In genomic region chr2:216011320-216011849, GRCh38 we compare ENCODE assay signal across 15 cellular contexts. TPM values are rescaled to one million over a fixed set of nuclear protein-coding genes. Genes with fewer than 3 reads are reported as not detected.
DNase-seq lines count a peak whose midpoint lies in the region; ATAC-seq, FAIRE-seq and TF ChIP-seq lines count a peak whose summit lies in the region.
"Had no signal": no experiment of that assay in that cellular context is flagged by ENCODE, and none has a peak within 500 bp of the region (broad histone marks: within the 10 kb centered on the region; RNA-seq: fewer than 3 reads in every experiment).

No MANE protein-coding gene starts in this region.

- dilution Hi-C loops in keratinocyte (cut with MboI; ENCODE audit: extremely low pct_ligation_motif_present, low sequenced_read_pairs) = no loop called here

- no peaks in the 10 kb centered on the region for H3K36me3 Mint-ChIP-seq in natural killer cell
- H3K36me3 Mint-ChIP-seq in natural killer cell treated with Interleukin-12 subunit alpha and Interleukin-12 subunit beta and Interleukin-15 and Interleukin-18, amount 100 ng/mL, for 72 hours = no peaks in the 10 kb centered on the region
- H3K36me3 Mint-ChIP-seq in neural progenitor cell = peaks cover 3% of the 10 kb centered on the region
- H3K36me3 Mint-ChIP-seq: CD8-positive, alpha-beta T cell had no signal

- CTCF ChIA-PET in GM12878 (lab: Yijun Ruan, JAX) = interaction anchor here (1.1 to 10.4 kb wide), 13 partner anchors 10 to 129 kb away, joined by 3 to 138 read pairs (median 5); no protein-coding TSS in a partner anchor

- H4K20me1 ChIP-seq in GM12878 (ENCODE audit: control insufficient read depth, insufficient read depth) (no peaks in the 10 kb centered on the region), keratinocyte (ENCODE audit: control insufficient read depth, extremely low read depth, insufficient read depth, low read length) (no peaks in the 10 kb centered on the region), neural progenitor cell (ENCODE audit: low read depth) (peaks cover 7% of the 10 kb centered on the region)

- WGBS in GM12878 (ENCODE audit: insufficient coverage, insufficient replicate concordance, low lambda C conversion rate, missing lambda C conversion rate) = 14% methylated on average over 2 of the region's 2 CpGs

- peak overlapping the region; percentile 91 for H3K4me3 Mint-ChIP-seq in natural killer cell
- no peak overlapping the region for H3K4me3 Mint-ChIP-seq in natural killer cell treated with Interleukin-12 subunit alpha and Interleukin-12 subunit beta and Interleukin-15 and Interleukin-18, amount 100 ng/mL, for 72 hours
- H3K4me3 Mint-ChIP-seq in neural progenitor cell = no peak overlapping the region

- H3K27ac ChIP-seq in GM12878 (ENCODE audit: control insufficient read depth, insufficient read depth) (peak overlapping the region; percentile 93), keratinocyte (ENCODE audit: control insufficient read depth, insufficient read depth, low read length) (peak overlapping the region; percentile 97), neural progenitor cell (no peak overlapping the region)

- H3K4me3 ChIP-seq in GM12878 = peak overlapping the region; percentile 94
- peak overlapping the region; percentile 67 to 99 (median 96) for H3K4me3 ChIP-seq in keratinocyte (ENCODE audit: control insufficient read depth in 2 of 3, extremely low read depth in 1 of 3, insufficient read depth in 2 of 3, low read depth in 1 of 3, low read length in 3 of 3)
- H3K4me3 ChIP-seq in neural progenitor cell = no peak overlapping the region

- peaks cover 8% of the 10 kb centered on the region for H3F3A ChIP-seq in neural progenitor cell (ENCODE audit: low read depth)

- BruUV-seq in GM12878 (replicated peaks; lab: Mats Ljungman, UMichigan) = no TSS peak

- intact Hi-C loops in natural killer cell (cut with micrococcal nuclease) (no loop called here), GM12878 (cut with micrococcal nuclease; ENCODE audit: unreplicated experiment) (no loop called here)

- in situ Hi-C loops in GM12878 (cut with MboI) = no loop called here

- H3K36me3 ChIP-seq in GM12878 (ENCODE audit: control insufficient read depth in 2 of 2, insufficient read depth in 2 of 2, low read length in 1 of 2) (no peaks in the 10 kb centered on the region), keratinocyte (ENCODE audit: control insufficient read depth in 2 of 2, extremely low read depth in 1 of 2, insufficient read depth in 2 of 2, low read length in 2 of 2) (no peaks in the 10 kb centered on the region), neural progenitor cell (no peaks in the 10 kb centered on the region)

- TF ChIP-seq RAD21 in GM12878 (IDR thresholded peaks at IDR 0.05; ENCODE audit: insufficient read depth, low read depth, low read length) = no peak

- no peak for TF ChIP-seq EP300 in GM12878 (IDR thresholded peaks at IDR 0.05; ENCODE audit: borderline replicate concordance in 1 of 2, control insufficient read depth in 1 of 2, low read depth in 2 of 2, low read length in 2 of 2)

- RAD21 ChIA-PET in GM12878 (lab: Charles Lee; ENCODE audit: unreplicated experiment) = interaction anchor here (0.5 to 3.6 kb wide), 11 partner anchors 9 to 103 kb away, joined by 3 to 26 read pairs (median 5); no protein-coding TSS in a partner anchor

- H3K27me3 ChIP-seq in GM12878 (replicated peaks in 1 of 2; ENCODE audit: control insufficient read depth in 2 of 2, insufficient read depth in 2 of 2, low read length in 1 of 2) (no peaks in the 10 kb centered on the region), keratinocyte (ENCODE audit: control insufficient read depth, extremely low read depth, insufficient read depth, low read length) (no peaks in the 10 kb centered on the region), neural progenitor cell (no peaks in the 10 kb centered on the region)

- H3K9me3 ChIP-seq in GM12878 (replicated peaks; ENCODE audit: control insufficient read depth, insufficient read depth, low read length) (no peaks in the 10 kb centered on the region; the same call in 2 of the 3 replicates), keratinocyte (ENCODE audit: control insufficient read depth, low read depth, low read length) (no peaks in the 10 kb centered on the region), neural progenitor cell (ENCODE audit: low read depth) (no peaks in the 10 kb centered on the region)

- no peak overlapping the region for H3K27ac Mint-ChIP-seq in natural killer cell
- H3K27ac Mint-ChIP-seq in natural killer cell treated with Interleukin-12 subunit alpha and Interleukin-12 subunit beta and Interleukin-15 and Interleukin-18, amount 100 ng/mL, for 72 hours = peak overlapping the region in 1 of 2 donors; percentile 3
- no peak overlapping the region for H3K27ac Mint-ChIP-seq in neural progenitor cell
- H3K27ac Mint-ChIP-seq: activated CD4-positive, alpha-beta memory T cell treated with anti-CD3 and anti-CD28 coated beads, Interleukin-2, amount 10 ng/mL, durations not matched to agents 7 days and 5 days; CD8-positive, alpha-beta T cell had no signal

- H3K9me1 ChIP-seq in keratinocyte (ENCODE audit: control insufficient read depth, extremely low read depth, insufficient read depth, low read length) = no peaks in the 10 kb centered on the region

- no peaks in the 10 kb centered on the region for H3K9me3 Mint-ChIP-seq in natural killer cell
- H3K9me3 Mint-ChIP-seq in natural killer cell treated with Interleukin-12 subunit alpha and Interleukin-12 subunit beta and Interleukin-15 and Interleukin-18, amount 100 ng/mL, for 72 hours = no peaks in the 10 kb centered on the region
- no peaks in the 10 kb centered on the region for H3K9me3 Mint-ChIP-seq in neural progenitor cell
- H3K9me3 Mint-ChIP-seq: activated CD4-positive, alpha-beta memory T cell treated with anti-CD3 and anti-CD28 coated beads, Interleukin-2, amount 10 ng/mL, durations not matched to agents 7 days and 5 days; CD8-positive, alpha-beta T cell had no signal

- H3K4me1 Mint-ChIP-seq in natural killer cell = peaks cover 40 to 42% of the 10 kb centered on the region in 2 donors
- H3K4me1 Mint-ChIP-seq in natural killer cell treated with Interleukin-12 subunit alpha and Interleukin-12 subunit beta and Interleukin-15 and Interleukin-18, amount 100 ng/mL, for 72 hours (ENCODE audit: low read depth in 2 of 2) = peaks cover 35 to 51% of the 10 kb centered on the region in 2 donors
- H3K4me1 Mint-ChIP-seq in neural progenitor cell = peaks cover 21% of the 10 kb centered on the region

- H3K9ac ChIP-seq in GM12878 (ENCODE audit: control insufficient read depth, insufficient read depth, low read length) (peak overlapping the region; percentile 95), keratinocyte (ENCODE audit: control insufficient read depth, extremely low read depth, insufficient read depth, low read length) (peak overlapping the region; percentile 92), neural progenitor cell (no peak overlapping the region)

- no peak for TF ChIP-seq POLR2A in GM12878 (IDR thresholded peaks at IDR 0.05; ENCODE audit: low read depth, low read length)

- H3K4me1 ChIP-seq in GM12878 (ENCODE audit: control insufficient read depth, insufficient read depth, low read length) = peaks cover 28% of the 10 kb centered on the region
- H3K4me1 ChIP-seq in keratinocyte (ENCODE audit: control insufficient read depth, extremely low read depth, insufficient read depth, low read length) = peaks cover 21% of the 10 kb centered on the region
- H3K4me1 ChIP-seq in neural progenitor cell = peaks cover 19% of the 10 kb centered on the region

- H3K79me2 ChIP-seq in GM12878 (ENCODE audit: control insufficient read depth, insufficient read depth, low read length) (peaks cover 64% of the 10 kb centered on the region), keratinocyte (ENCODE audit: control insufficient read depth, insufficient read depth, low read length) (peaks cover 45% of the 10 kb centered on the region), neural progenitor cell (ENCODE audit: low read depth) (peaks cover 42% of the 10 kb centered on the region)

- FAIRE-seq in GM12878 (lab: Jason Lieb, UNC) = no peak
- no peak for FAIRE-seq in keratinocyte (lab: Jason Lieb, UNC)
- FAIRE-seq: GM18507, TTC549 had no signal

- ATAC-seq in natural killer cell (no peak), GM12878 (no peak), GM18517 (IDR thresholded peaks at IDR 0.05; ENCODE audit: unreplicated experiment) (no peak), HG02884 (IDR thresholded peaks at IDR 0.05; ENCODE audit: unreplicated experiment) (no peak)
- ATAC-seq in natural killer cell treated with Interleukin-12 subunit alpha and Interleukin-12 subunit beta and Interleukin-15 and Interleukin-18, amount 100 ng/mL, for 72 hours = no peak
- ATAC-seq: CD8-positive, alpha-beta T cell had no signal

- SMC1A ChIA-PET in GM12878 (lab: Charles Lee; ENCODE audit: uncharacterized antibody, unreplicated experiment) = interaction anchor here (0.6 to 2.7 kb wide), 18 partner anchors 9 to 1201 kb away, joined by 3 to 28 read pairs (median 6); partner anchors contain the start of gene XRCC5

- no peak overlapping the region for H2AFZ ChIP-seq in GM12878 (ENCODE audit: control insufficient read depth, low read depth, low read length)
- no peak overlapping the region for H2AFZ ChIP-seq in keratinocyte (ENCODE audit: control insufficient read depth, low read length)
- no peak overlapping the region for H2AFZ ChIP-seq in neural progenitor cell (replicated peaks)

- POLR2A ChIA-PET in GM12878 (lab: Charles Lee) = interaction anchor here (0.7 to 2.7 kb wide), 7 partner anchors 10 to 72 kb away, joined by 3 to 24 read pairs (median 4); no protein-coding TSS in a partner anchor

- H3K4me2 ChIP-seq in GM12878 (ENCODE audit: control insufficient read depth, insufficient read depth) (peak overlapping the region; percentile 78), keratinocyte (ENCODE audit: control insufficient read depth, extremely low read depth, insufficient read depth, low read depth, low read length) (peak overlapping the region; percentile 90), neural progenitor cell (no peak overlapping the region)

- no peaks in the 10 kb centered on the region for H3K27me3 Mint-ChIP-seq in natural killer cell (ENCODE audit: low read depth in 2 of 2)
- H3K27me3 Mint-ChIP-seq in natural killer cell treated with Interleukin-12 subunit alpha and Interleukin-12 subunit beta and Interleukin-15 and Interleukin-18, amount 100 ng/mL, for 72 hours = no peaks in the 10 kb centered on the region
- H3K27me3 Mint-ChIP-seq in neural progenitor cell (ENCODE audit: insufficient read depth, low read depth) = no peaks in the 10 kb centered on the region
- H3K27me3 Mint-ChIP-seq: activated CD4-positive, alpha-beta memory T cell treated with anti-CD3 and anti-CD28 coated beads, Interleukin-2, amount 10 ng/mL, durations not matched to agents 7 days and 5 days had no signal

- DNase-seq in natural killer cell = no peak
- no peak for DNase-seq in natural killer cell treated with Interleukin-12 subunit alpha and Interleukin-12 subunit beta and Interleukin-15 and Interleukin-18, amount 100 ng/mL, for 72 hours (ENCODE audit: low spot score)
- no peak for DNase-seq in GM12878 (ENCODE audit: low read depth, low spot score)
- no peak for DNase-seq in keratinocyte (ENCODE audit: low read depth, low spot score)
- DNase-seq in SHP77 (lab: John Stamatoyannopoulos, UW) = no peak
- no peak for DNase-seq in neural progenitor cell (ENCODE audit: low spot score)
- DNase-seq: activated CD4-positive, alpha-beta memory T cell treated with anti-CD3 and anti-CD28 coated beads, Interleukin-2, amount 10 ng/mL, durations not matched to agents 7 days and 5 days; anterior cingulate cortex; CD8-positive, alpha-beta T cell; midbrain; stimulated activated naive CD4-positive, alpha-beta T cell had no signal

- no peak for TF ChIP-seq CTCF in natural killer cell (IDR thresholded peaks at IDR 0.05)
- no peak for TF ChIP-seq CTCF in GM12878 (IDR thresholded peaks at IDR 0.05 in 2 of 3, conservative IDR thresholded peaks at IDR 0.05 in 1 of 3; ENCODE audit: control insufficient read depth in 2 of 3, extremely low read depth in 1 of 3, insufficient read depth in 1 of 3, low read depth in 3 of 3, low read length in 3 of 3)
- TF ChIP-seq CTCF in keratinocyte (optimal IDR thresholded peaks at IDR 0.05 in 1 of 3, IDR thresholded peaks at IDR 0.05 in 1 of 3, conservative IDR thresholded peaks at IDR 0.05 in 1 of 3; ENCODE audit: extremely low read depth in 1 of 3, insufficient read depth in 2 of 3, low read length in 3 of 3) = no peak
- no peak for TF ChIP-seq CTCF in neural progenitor cell (IDR thresholded peaks at IDR 0.05)

RNA-seq across cellular contexts. Expression of gene MREG, which starts 2.0 kb away (rescaled TPM):
- total RNA-seq in natural killer cell (1 to 10 TPM; 4.0 to 9.8 (median 6.8) TPM), GM12878 (2014; rRNA removed) (39.0 and 40.9 TPM in 2 replicates), GM12878 (2014; rRNA removed; fragmentation: Illumina TruSeq; extraction: Trizol) (27.9 and 28.5 TPM in 2 replicates), GM12878 (2021) (45.0 and 46.3 TPM in 2 replicates), neural progenitor cell (ENCODE audit: low replicate concordance) (11.0 and 19.1 TPM in 2 replicates)
- total RNA-seq in natural killer cell treated with Interleukin-12 subunit alpha and Interleukin-12 subunit beta and Interleukin-15 and Interleukin-18, amount 100 ng/mL, for 72 hours = 10 to 100 TPM in 1 of 2 donors, 1 to 10 TPM in 1; 9.2 to 14.6 TPM
- 18.7 and 19.5 TPM in 2 replicates for total RNA-seq in GM12878 (2013; cell fraction: nucleolus; rRNA removed)
- polyA plus RNA-seq in GM12878 (2011; ENCODE audit: low read depth) = 15.4 TPM
- polyA plus RNA-seq in GM12878 (2011; rRNA removed) (31.9 and 47.2 TPM in 2 replicates), GM12878 (2014; fragmentation: Illumina TruSeq; extraction: Trizol) (23.8 and 30.2 TPM in 2 replicates), GM12878 (2014; fragmentation: Nextera tagmentation; extraction: Ambion mirVana) (10 to 100 TPM; 16.8 to 21.3 TPM), GM12878 (2014; rRNA removed) (34.1 and 34.5 TPM in 2 replicates), GM12878 (2016; fragmentation: Nextera tagmentation; extraction: Ambion mirVana) (10 to 100 TPM in 1 of 2 experiments, 1 to 10 TPM in 1; 6.9 to 28.6 TPM), keratinocyte (27.0 to 32.9 TPM (median 27.0 TPM) in 3 replicates)
- polyA plus RNA-seq in GM12878 (2011; cell fraction: cytosol; rRNA removed) = 15.6 and 17.5 TPM in 2 replicates
- 18.2 and 22.0 TPM in 2 replicates for polyA plus RNA-seq in GM12878 (2011; cell fraction: nucleus; rRNA removed)
- polyA plus RNA-seq in GM12878 (2012) = 18.6 and 22.6 TPM in 2 replicates
- 22.3 and 23.7 TPM in 2 replicates for polyA minus RNA-seq in GM12878 (2011; rRNA and poly(A)+ RNA removed)
- 11.2 and 13.9 TPM in 2 replicates for polyA minus RNA-seq in GM12878 (2011; cell fraction: cytosol; rRNA and poly(A)+ RNA removed)
- polyA minus RNA-seq in GM12878 (2011; cell fraction: nucleus; rRNA and poly(A)+ RNA removed) = 8.3 and 14.4 TPM in 2 replicates
- polyA plus RNA-seq in keratinocyte (2011; ENCODE audit: low read depth) = 32.5 TPM
- 20.7 and 31.3 TPM in 2 replicates for polyA plus RNA-seq in keratinocyte (2011; cell fraction: cytosol; rRNA removed)
- polyA plus RNA-seq in keratinocyte (2011; cell fraction: nucleus; rRNA removed) = 15.0 and 18.9 TPM in 2 replicates
- polyA plus RNA-seq in keratinocyte (2012; ENCODE audit: low replicate concordance) = 22.3 and 26.3 TPM in 2 replicates
- 11.2 to 30.7 TPM (median 26.8 TPM) in 3 replicates for polyA minus RNA-seq in keratinocyte
- polyA minus RNA-seq in keratinocyte (2011; cell fraction: cytosol; rRNA and poly(A)+ RNA removed) = 36.4 TPM
- polyA minus RNA-seq in keratinocyte (2011; cell fraction: nucleus; rRNA and poly(A)+ RNA removed) = 10.0 and 18.5 TPM in 2 replicates
